In the genomic region with DNA sequence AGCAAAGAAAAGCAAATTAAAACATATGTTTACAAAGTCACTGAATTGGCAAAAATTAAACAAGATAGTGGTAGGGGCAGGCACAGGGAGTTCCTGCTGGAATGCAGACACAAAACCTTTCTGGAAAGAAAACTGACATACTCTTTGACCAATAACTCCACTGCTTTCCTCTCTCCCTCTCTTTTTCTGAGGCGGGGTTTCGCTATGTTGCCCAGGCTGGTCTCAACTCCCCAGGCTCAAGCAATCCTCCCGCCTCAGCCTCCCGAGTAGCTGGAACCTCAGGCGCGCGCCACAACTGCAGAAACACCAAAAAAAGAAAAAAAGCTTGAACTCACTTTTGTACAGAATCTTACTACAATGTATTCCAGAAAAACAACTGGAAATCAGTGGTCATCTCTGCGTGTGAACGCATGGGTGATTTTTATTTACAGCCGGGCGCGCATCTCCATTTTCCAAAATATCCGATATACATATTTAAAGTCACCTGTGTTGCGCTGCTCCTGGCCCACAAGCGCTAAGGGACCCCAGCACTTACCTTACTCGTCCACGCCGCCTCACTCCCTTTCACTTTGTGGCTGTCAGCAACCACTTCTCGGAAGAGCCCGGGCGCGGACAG, we compare ENCODE assay signal across 8 cellular contexts. TPM values are rescaled to one million over a fixed set of nuclear protein-coding genes. Genes with fewer than 3 reads are reported as not detected.
A peak's percentile ranks its signal among the peaks of the same experiment; 100 is the strongest.
DNase-seq lines count a peak whose midpoint lies in the region; ATAC-seq lines count a peak whose summit lies in the region.

No MANE protein-coding gene starts in this region.

- H3K4me3 Mint-ChIP-seq in T-helper 2 cell treated with Interferon-gamma antibody and Interleukin-4, amounts not matched to agents 5 μg/mL and 100 μg/mL, for 36 hours, result peak overlapping the region; percentile 98
- peak overlapping the region; percentile 92 to 100 (median 98) for H3K4me3 Mint-ChIP-seq in naive thymus-derived CD8-positive, alpha-beta T cell

- peaks cover 35% of the 10 kb centered on the region for H3K4me1 Mint-ChIP-seq in T-helper 2 cell treated with Interferon-gamma antibody and Interleukin-4, amounts not matched to agents 5 μg/mL and 100 μg/mL, for 36 hours (ENCODE audit: low read depth)
- peaks cover 39 to 71% (median 57%) of the 10 kb centered on the region in 4 donors for H3K4me1 Mint-ChIP-seq in naive thymus-derived CD8-positive, alpha-beta T cell

- peak; percentile 61 for DNase-seq in AG20443 (ENCODE audit: low spot score)
- peak; percentile 43 for DNase-seq in H7
- DNase-seq in T-helper 2 cell treated with Interferon-gamma antibody and Interleukin-4, amounts not matched to agents 5 μg/mL and 100 μg/mL, for 36 hours (ENCODE audit: low spot score), result no peak
- peak in 2 of 10 donors; percentile 4 for DNase-seq in naive thymus-derived CD8-positive, alpha-beta T cell
- no peak for DNase-seq in cerebellum (ENCODE audit: low spot score)

- no peaks in the 10 kb centered on the region for H3K9me3 Mint-ChIP-seq in T-helper 2 cell treated with Interferon-gamma antibody and Interleukin-4, amounts not matched to agents 5 μg/mL and 100 μg/mL, for 36 hours
- no peaks in the 10 kb centered on the region for H3K9me3 Mint-ChIP-seq in naive thymus-derived CD8-positive, alpha-beta T cell

- POLR2A ChIA-PET in naive thymus-derived CD8-positive, alpha-beta T cell (lab: Charles Lee), result interaction anchor here (0.6 to 1.9 kb wide), 6 partner anchors 9 to 528 kb away, joined by 3 to 4 read pairs (median 4); no protein-coding TSS in a partner anchor

- H3K36me3 ChIP-seq in H7 (replicated peaks; ENCODE audit: control insufficient read depth, insufficient read depth, low read length), result peaks cover 8% of the 10 kb centered on the region

- H3K27me3 Mint-ChIP-seq in T-helper 2 cell treated with Interferon-gamma antibody and Interleukin-4, amounts not matched to agents 5 μg/mL and 100 μg/mL, for 36 hours (ENCODE audit: low read depth), result no peaks in the 10 kb centered on the region
- H3K27me3 Mint-ChIP-seq in naive thymus-derived CD8-positive, alpha-beta T cell, result no peaks in the 10 kb centered on the region

- peak overlapping the region; percentile 94 for H3K4me3 ChIP-seq in H7 (ENCODE audit: insufficient read depth, low read depth, low read length)

- peaks cover 41% of the 10 kb centered on the region for H3K36me3 Mint-ChIP-seq in T-helper 2 cell treated with Interferon-gamma antibody and Interleukin-4, amounts not matched to agents 5 μg/mL and 100 μg/mL, for 36 hours (ENCODE audit: low read depth)
- H3K36me3 Mint-ChIP-seq in naive thymus-derived CD8-positive, alpha-beta T cell, result peaks cover 0 to 54% (median 18%) of the 10 kb centered on the region in 3 donors

- ATAC-seq in esophagus mucosa (peak; percentile 30), HG02981 (IDR thresholded peaks at IDR 0.05; ENCODE audit: unreplicated experiment) (no peak), HG02970 (IDR thresholded peaks at IDR 0.05; ENCODE audit: low FRiP score, unreplicated experiment) (no peak)
- peak; percentile 33 to 41 for ATAC-seq in naive thymus-derived CD8-positive, alpha-beta T cell

- no peaks in the 10 kb centered on the region for H3K27me3 ChIP-seq in H7 (ENCODE audit: control insufficient read depth, insufficient read depth, low read length)

- H3K27ac Mint-ChIP-seq in T-helper 2 cell treated with Interferon-gamma antibody and Interleukin-4, amounts not matched to agents 5 μg/mL and 100 μg/mL, for 36 hours, result peak overlapping the region; percentile 99
- peak overlapping the region; percentile 93 to 100 (median 99) for H3K27ac Mint-ChIP-seq in naive thymus-derived CD8-positive, alpha-beta T cell

RNA-seq across cellular contexts. Expression of gene TXNL4B, which starts 0.5 kb away (rescaled TPM):
- 6.1 and 8.3 TPM in 2 replicates for total RNA-seq in H7 (2014; rRNA removed; shearing (Covaris generic))
- total RNA-seq in esophagus mucosa (10.0 TPM), cerebellum (9.2 TPM)
- 10 to 100 TPM; 18.7 to 20.3 TPM for total RNA-seq in naive thymus-derived CD8-positive, alpha-beta T cell
- 10 to 100 TPM; 12.0 to 17.5 (median 15.7) TPM for polyA plus RNA-seq in naive thymus-derived CD8-positive, alpha-beta T cell

RNA-seq across cellular contexts. Expression of gene DHX38, which starts 0.7 kb away (rescaled TPM):
- 55.7 and 56.8 TPM in 2 replicates for total RNA-seq in H7 (2014; rRNA removed; shearing (Covaris generic))
- 29.5 TPM for total RNA-seq in esophagus mucosa
- 100 to 1,000 TPM; 112 to 120 TPM for total RNA-seq in naive thymus-derived CD8-positive, alpha-beta T cell
- 10 to 100 TPM; 16.8 to 36.9 (median 25.9) TPM for polyA plus RNA-seq in naive thymus-derived CD8-positive, alpha-beta T cell
- total RNA-seq in cerebellum, result 33.8 TPM

RNA-seq across cellular contexts. Expression of gene HPR, which starts 29.9 kb away (rescaled TPM):
- total RNA-seq in H7 (2014; rRNA removed; shearing (Covaris generic)), result not detected in 2 replicates
- total RNA-seq in esophagus mucosa (not detected), cerebellum (not detected)
- not detected for total RNA-seq in naive thymus-derived CD8-positive, alpha-beta T cell
- not detected for polyA plus RNA-seq in naive thymus-derived CD8-positive, alpha-beta T cell

RNA-seq across cellular contexts. Expression of gene HP, which starts 38.6 kb away (rescaled TPM):
- total RNA-seq in H7 (2014; rRNA removed; shearing (Covaris generic)), result 1.6 and 9.8 TPM in 2 replicates
- total RNA-seq in esophagus mucosa (6.2 TPM), cerebellum (0.27 TPM)
- under 1 TPM in 1 of 2 experiments, not detected in 1; 0.22 TPM for total RNA-seq in naive thymus-derived CD8-positive, alpha-beta T cell
- under 1 TPM in 1 of 3 donors, not detected in 2; 0.26 TPM for polyA plus RNA-seq in naive thymus-derived CD8-positive, alpha-beta T cell

Comparison
In these comparisons a context has a peak if more than half of its experiments do, and no peak if none do; other contexts are left out.
1. DNase-seq: peak in AG20443 (single experiment) and H7 (single experiment); none in T-helper 2 cell treated with Interferon-gamma antibody and Interleukin-4, amounts not matched to agents 5 μg/mL and 100 μg/mL, for 36 hours (single experiment) and cerebellum (single experiment).
2. ATAC-seq: peak in esophagus mucosa (single experiment) and naive thymus-derived CD8-positive, alpha-beta T cell (2 of 2); none in HG02981 (single experiment) and HG02970 (single experiment).